In genomic region chr6:30202366-30202765, GRCh38 we compare ENCODE assay signal across 1 cellular context.
TF ChIP-seq lines count a peak whose summit lies in the region.

No MANE protein-coding gene starts in this region.

TF ChIP-seq in K562, 482 proteins besides CTCF, POLR2A, EP300 and RAD21:
- TF ChIP-seq ZNF785 (CRISPR knock-in tag; IDR thresholded peaks at IDR 0.05), result no peak
- no peak for TF ChIP-seq SNIP1 (IDR thresholded peaks at IDR 0.05; ENCODE audit: low read depth)
- no peak for TF ChIP-seq KLF6 (CRISPR knock-in tag; IDR thresholded peaks at IDR 0.05; ENCODE audit: borderline replicate concordance)
- no peak for TF ChIP-seq SFPQ (IDR thresholded peaks at IDR 0.05; ENCODE audit: low read depth, low read length)
- no peak for TF ChIP-seq WHSC1 (IDR thresholded peaks at IDR 0.05; ENCODE audit: low read length)
- TF ChIP-seq NR2C1 (IDR thresholded peaks at IDR 0.05), result no peak
- TF ChIP-seq NR2C1 (tag; IDR thresholded peaks at IDR 0.05), result no peak
- TF ChIP-seq IRF1 (CRISPR knock-in tag; IDR thresholded peaks at IDR 0.05; ENCODE audit: borderline replicate concordance), result no peak
- TF ChIP-seq ADNP (tag; IDR thresholded peaks at IDR 0.05), result no peak
- no peak for TF ChIP-seq ARNT (IDR thresholded peaks at IDR 0.05)
- TF ChIP-seq ZNF449 (CRISPR knock-in tag; IDR thresholded peaks at IDR 0.05), result no peak
- no peak for TF ChIP-seq MIER1 (IDR thresholded peaks at IDR 0.05; ENCODE audit: low read depth)
- no peak for TF ChIP-seq GABPA (tag; conservative IDR thresholded peaks at IDR 0.05; ENCODE audit: low read depth)
- TF ChIP-seq MBD2 (IDR thresholded peaks at IDR 0.05; ENCODE audit: borderline replicate concordance, low read depth), result no peak
- no peak for TF ChIP-seq ZC3H11A (IDR thresholded peaks at IDR 0.05; ENCODE audit: low read depth, low read length)
- no peak for TF ChIP-seq NCOA6 (IDR thresholded peaks at IDR 0.05)
- TF ChIP-seq ZNF75A (CRISPR knock-in tag; IDR thresholded peaks at IDR 0.05), result no peak
- no peak for TF ChIP-seq ARHGAP35 (IDR thresholded peaks at IDR 0.05; ENCODE audit: partially characterized antibody)
